In the genomic region with DNA sequence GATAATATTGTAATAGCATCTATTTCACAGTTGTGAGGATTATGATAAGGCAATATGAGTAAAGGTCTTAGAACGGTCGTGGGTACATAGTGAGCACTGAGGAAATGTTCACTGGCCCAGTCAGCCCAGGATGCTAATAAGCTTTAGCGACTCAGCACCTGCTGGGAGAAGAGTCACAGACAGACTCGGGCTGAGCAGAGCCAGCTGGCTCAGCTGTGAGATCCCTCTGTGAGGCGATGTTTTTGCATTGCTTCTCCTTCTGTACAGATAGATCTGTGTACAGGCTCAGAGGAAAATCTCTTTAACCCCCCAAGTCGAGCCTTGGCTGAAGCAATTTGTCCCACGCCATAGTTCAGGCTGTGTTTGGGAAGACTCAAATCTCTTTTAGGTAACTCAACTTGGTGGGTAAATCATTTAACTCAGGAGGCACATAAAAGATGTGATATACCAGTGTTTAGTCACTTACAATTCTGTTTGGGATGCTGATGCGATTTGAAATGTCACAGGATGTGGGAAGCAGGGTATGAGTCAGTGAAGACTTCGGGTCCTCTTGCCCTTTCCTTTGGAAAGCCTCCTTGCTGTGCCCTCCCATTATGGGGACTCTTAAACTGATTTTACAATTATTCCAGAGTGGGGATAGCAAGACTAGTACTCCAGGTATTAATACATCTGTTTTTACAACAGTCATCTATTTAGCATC, we compare ENCODE assay signal across 25 cellular contexts. TPM values are rescaled to one million over a fixed set of nuclear protein-coding genes. Genes with fewer than 3 reads are reported as not detected.
A peak's percentile ranks its signal among the peaks of the same experiment; 100 is the strongest.
DNase-seq lines count a peak whose midpoint lies in the region; ATAC-seq, FAIRE-seq and TF ChIP-seq lines count a peak whose summit lies in the region.
"Had no signal": no experiment of that assay in that cellular context is flagged by ENCODE, and none has a peak within 500 bp of the region (broad histone marks: within the 10 kb centered on the region; RNA-seq: fewer than 3 reads in every experiment).

No MANE protein-coding gene starts in this region.

- no peak for TF ChIP-seq POLR2A in HepG2 (IDR thresholded peaks at IDR 0.05; ENCODE audit: insufficient read depth in 1 of 2, low read depth in 2 of 2, low read length in 2 of 2)

- H2AFZ ChIP-seq in HepG2 (ENCODE audit: low read length), result no peak overlapping the region

- no peaks in the 10 kb centered on the region for H3K79me2 ChIP-seq in HepG2 (ENCODE audit: insufficient read depth, low read length)

- no peaks in the 10 kb centered on the region for H3K36me3 ChIP-seq in HepG2 (replicated peaks in 1 of 2; ENCODE audit: control insufficient read depth in 1 of 2, insufficient read depth in 2 of 2, low read length in 2 of 2)
- H3K36me3 ChIP-seq: ascending aorta, spleen, upper lobe of left lung had no signal

- no peaks in the 10 kb centered on the region for H4K20me1 ChIP-seq in HepG2 (ENCODE audit: insufficient read depth, low read length)

- no peaks in the 10 kb centered on the region for H3K4me1 ChIP-seq in HepG2 (ENCODE audit: insufficient read depth, low read length)
- H3K4me1 ChIP-seq: ascending aorta, spleen, upper lobe of left lung had no signal

- CTCF ChIA-PET in HepG2 (lab: Yijun Ruan, JAX; ENCODE audit: low intra/inter-chr PET ratio, low total read pairs), result no interaction called here

- TF ChIP-seq CTCF in foreskin fibroblast (IDR thresholded peaks at IDR 0.05; ENCODE audit: low read depth, low read length) (no peak), HepG2 (CRISPR knock-in tag; IDR thresholded peaks at IDR 0.05) (no peak)

- FAIRE-seq in HepG2 (lab: Jason Lieb, UNC), result no peak

- TF ChIP-seq RAD21 in HepG2 (CRISPR knock-in tag; IDR thresholded peaks at IDR 0.05), result no peak

- DNase-seq in NCI-H2171 treated with DMSO at 0.1 percent for 48 hours (lab: John Stamatoyannopoulos, UW) (peak; percentile 54), NCI-H2171 (lab: John Stamatoyannopoulos, UW) (no peak), NCI-H524 treated with DMSO at 0.1 percent for 48 hours (lab: John Stamatoyannopoulos, UW) (peak; percentile 43), foreskin fibroblast (peak; percentile 38 to 64), HepG2 (ENCODE audit: low spot score) (no peak), T-helper 1 cell (no peak)
- no peak for DNase-seq in activated CD4-positive, alpha-beta T cell treated with anti-CD3 and anti-CD28 coated beads, Interleukin-2, amount 50 U/mL, for 1 hour
- DNase-seq: 8988T; activated naive CD4-positive, alpha-beta T cell treated with anti-CD3 and anti-CD28 coated beads for 36 hours; activated T-cell treated with anti-CD3 and anti-CD28 coated beads, Interleukin-2, amount 50 U/mL, for 4 hours; GDM1; left colon; mesenchymal stem cell; naive thymus-derived CD4-positive, alpha-beta T cell; NCI-H2029; spleen; stimulated activated CD4-positive, alpha-beta T cell treated with anti-CD3 and anti-CD28 coated beads, Interleukin-4, amount 100 ng/mL, for 4 hours; T-helper 9 cell; upper lobe of left lung had no signal

- POLR2A ChIA-PET in HepG2 (lab: Yijun Ruan, JAX), result no interaction called here

- intact Hi-C loops in HepG2 (cut with micrococcal nuclease; ENCODE audit: unreplicated experiment), result loop anchor here (5.0 kb wide), 1 partner anchor 1843 kb away; no protein-coding TSS in a partner anchor

- no peaks in the 10 kb centered on the region for H3K27me3 ChIP-seq in HepG2 (ENCODE audit: control insufficient read depth in 1 of 2, insufficient read depth in 2 of 2, low read length in 2 of 2)
- H3K27me3 ChIP-seq: ascending aorta, upper lobe of left lung had no signal

- no peak overlapping the region for H3K9ac ChIP-seq in HepG2 (ENCODE audit: insufficient read depth, low read depth, low read length)
- H3K9ac ChIP-seq: KMS-11 had no signal

- no peak overlapping the region for H3K4me2 ChIP-seq in HepG2 (ENCODE audit: low read depth, low read length)
- H3K4me2 ChIP-seq: KMS-11 had no signal

- no TSS peak for BruUV-seq in HepG2 (replicated peaks; lab: Mats Ljungman, UMichigan)

- WGBS in HepG2 (ENCODE audit: low lambda C conversion rate), result 9% methylated on average over 9 of the region's 9 CpGs

- ATAC-seq in HG03108 (IDR thresholded peaks at IDR 0.05; ENCODE audit: unreplicated experiment) (no peak), HepG2 (no peak)
- ATAC-seq: activated T-cell treated with anti-CD3 and anti-CD28 coated beads, Interleukin-2, amount 50 U/mL, for 4 hours; left colon; naive thymus-derived CD4-positive, alpha-beta T cell; SK-N-SH treated with all-trans-retinoic acid at 6 μM for 48 hours had no signal

- TF ChIP-seq EP300 in HepG2 (IDR thresholded peaks at IDR 0.05; ENCODE audit: low read depth in 2 of 2, low read length in 2 of 2) (no peak), HepG2 (CRISPR knock-in tag; IDR thresholded peaks at IDR 0.05; ENCODE audit: borderline replicate concordance) (no peak)

- H3K9me3 ChIP-seq in HepG2 (ENCODE audit: low read length), result no peaks in the 10 kb centered on the region
- H3K9me3 ChIP-seq: ascending aorta, spleen, upper lobe of left lung had no signal

- in situ Hi-C loops in HepG2 (cut with HindIII; ENCODE audit: extremely low pct_ligation_motif_present, low pct_unique_long_range_greater_than_20kb), result no loop called here

- H3K4me3 ChIP-seq in foreskin fibroblast (ENCODE audit: low read depth in 1 of 2, low read length in 2 of 2) (no peak overlapping the region), HepG2 (replicated peaks in 1 of 3; ENCODE audit: insufficient read depth in 1 of 3, low read depth in 2 of 3, low read length in 3 of 3) (no peak overlapping the region)
- H3K4me3 ChIP-seq: ascending aorta, spleen, upper lobe of left lung had no signal

- no peak overlapping the region for H3K27ac ChIP-seq in HepG2 (ENCODE audit: extremely low read length, insufficient read depth, low read length)
- H3K27ac ChIP-seq: ascending aorta, KMS-11, RWPE1, spleen, upper lobe of left lung had no signal

TF ChIP-seq in HepG2, 621 proteins besides CTCF, POLR2A, EP300 and RAD21:
- TF ChIP-seq ZNF780A (CRISPR knock-in tag; IDR thresholded peaks at IDR 0.05) (no peak), RBFOX2 (IDR thresholded peaks at IDR 0.05; ENCODE audit: low read depth, low read length) (no peak), DDIT3 (CRISPR knock-in tag; IDR thresholded peaks at IDR 0.05) (no peak), RORA (CRISPR knock-in tag; IDR thresholded peaks at IDR 0.05) (no peak), ZSCAN31 (CRISPR knock-in tag; IDR thresholded peaks at IDR 0.05; ENCODE audit: low read depth) (no peak), NBN (conservative IDR thresholded peaks at IDR 0.05) (no peak), ZNF350 (CRISPR knock-in tag; IDR thresholded peaks at IDR 0.05; ENCODE audit: borderline replicate concordance, low read depth) (no peak), SMC3 (IDR thresholded peaks at IDR 0.05; ENCODE audit: low read length) (no peak)
- TF ChIP-seq, protein P1, sequence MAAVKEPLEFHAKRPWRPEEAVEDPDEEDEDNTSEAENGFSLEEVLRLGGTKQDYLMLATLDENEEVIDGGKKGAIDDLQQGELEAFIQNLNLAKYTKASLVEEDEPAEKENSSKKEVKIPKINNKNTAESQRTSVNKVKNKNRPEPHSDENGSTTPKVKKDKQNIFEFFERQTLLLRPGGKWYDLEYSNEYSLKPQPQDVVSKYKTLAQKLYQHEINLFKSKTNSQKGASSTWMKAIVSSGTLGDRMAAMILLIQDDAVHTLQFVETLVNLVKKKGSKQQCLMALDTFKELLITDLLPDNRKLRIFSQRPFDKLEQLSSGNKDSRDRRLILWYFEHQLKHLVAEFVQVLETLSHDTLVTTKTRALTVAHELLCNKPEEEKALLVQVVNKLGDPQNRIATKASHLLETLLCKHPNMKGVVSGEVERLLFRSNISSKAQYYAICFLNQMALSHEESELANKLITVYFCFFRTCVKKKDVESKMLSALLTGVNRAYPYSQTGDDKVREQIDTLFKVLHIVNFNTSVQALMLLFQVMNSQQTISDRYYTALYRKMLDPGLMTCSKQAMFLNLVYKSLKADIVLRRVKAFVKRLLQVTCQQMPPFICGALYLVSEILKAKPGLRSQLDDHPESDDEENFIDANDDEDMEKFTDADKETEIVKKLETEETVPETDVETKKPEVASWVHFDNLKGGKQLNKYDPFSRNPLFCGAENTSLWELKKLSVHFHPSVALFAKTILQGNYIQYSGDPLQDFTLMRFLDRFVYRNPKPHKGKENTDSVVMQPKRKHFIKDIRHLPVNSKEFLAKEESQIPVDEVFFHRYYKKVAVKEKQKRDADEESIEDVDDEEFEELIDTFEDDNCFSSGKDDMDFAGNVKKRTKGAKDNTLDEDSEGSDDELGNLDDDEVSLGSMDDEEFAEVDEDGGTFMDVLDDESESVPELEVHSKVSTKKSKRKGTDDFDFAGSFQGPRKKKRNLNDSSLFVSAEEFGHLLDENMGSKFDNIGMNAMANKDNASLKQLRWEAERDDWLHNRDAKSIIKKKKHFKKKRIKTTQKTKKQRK (IDR thresholded peaks at IDR 0.05; ENCODE audit: low read length), result no peak

RNA-seq across cellular contexts. Expression of gene PHACTR1, which starts 53.1 kb away (rescaled TPM):
- 0.09 TPM in 1 of 2 replicates, not detected in the other for total RNA-seq in HepG2 (2016; rRNA removed; fragmentation: Illumina TruSeq; extraction: Trizol)
- under 0.01 TPM in 1 of 2 replicates, not detected in the other for total RNA-seq in HepG2 (2016; cell fraction: cytosol; rRNA removed; fragmentation: Illumina TruSeq; extraction: Trizol; ENCODE audit: low read depth)
- total RNA-seq in HepG2 (2016; cell fraction: insoluble cytoplasmic fraction; rRNA removed; fragmentation: Illumina TruSeq; extraction: Trizol), result 0.06 TPM in 1 of 2 replicates, not detected in the other
- total RNA-seq in HepG2 (2016; cell fraction: membrane; rRNA removed; fragmentation: Illumina TruSeq; extraction: Trizol), result 0.06 TPM in 1 of 2 replicates, not detected in the other
- not detected in 2 replicates for total RNA-seq in HepG2 (2016; cell fraction: nucleus; rRNA removed; fragmentation: Illumina TruSeq; extraction: Trizol)
- polyA plus RNA-seq in HepG2 (2011; rRNA removed), result 0.04 TPM in 1 of 2 replicates, not detected in the other
- not detected in 2 replicates for polyA plus RNA-seq in HepG2 (2011; cell fraction: cytosol; rRNA removed)
- 0.03 and 0.10 TPM in 2 replicates for polyA plus RNA-seq in HepG2 (2011; cell fraction: nucleus; rRNA removed)
- 0.50 and 0.79 TPM in 2 replicates for polyA plus RNA-seq in HepG2 (2012)
- polyA plus RNA-seq in HepG2 (2016; cell fraction: cytosol; fragmentation: Illumina TruSeq; extraction: Trizol; ENCODE audit: low read depth), result not detected in 2 replicates
- not detected in 2 replicates for polyA plus RNA-seq in HepG2 (2016; cell fraction: insoluble cytoplasmic fraction; fragmentation: Illumina TruSeq; extraction: Trizol; ENCODE audit: low read depth)
- not detected in 2 replicates for polyA plus RNA-seq in HepG2 (2016; cell fraction: membrane; fragmentation: Illumina TruSeq; extraction: Trizol; ENCODE audit: low read depth)
- polyA plus RNA-seq in HepG2 (2016; cell fraction: nucleus; fragmentation: Illumina TruSeq; extraction: Trizol; ENCODE audit: insufficient read depth, low read depth), result not detected in 2 replicates
- polyA minus RNA-seq in HepG2 (2011; rRNA and poly(A)+ RNA removed; ENCODE audit: low replicate concordance), result 0.04 and 0.26 TPM in 2 replicates
- not detected in 2 replicates for polyA minus RNA-seq in HepG2 (2011; cell fraction: cytosol; rRNA and poly(A)+ RNA removed)
- polyA minus RNA-seq in HepG2 (2011; cell fraction: nucleus; rRNA and poly(A)+ RNA removed), result not detected in 2 replicates
- total RNA-seq: HT-29 had no signal

Comparison
In these comparisons a context has a peak if more than half of its experiments do, and no peak if none do; other contexts are left out.
1. DNase-seq: peak in NCI-H2171 treated with DMSO at 0.1 percent for 48 hours (single experiment), NCI-H524 treated with DMSO at 0.1 percent for 48 hours (single experiment) and foreskin fibroblast (2 of 2); none in NCI-H2171 (single experiment), activated CD4-positive, alpha-beta T cell treated with anti-CD3 and anti-CD28 coated beads, Interleukin-2, amount 50 U/mL, for 1 hour (single experiment), HepG2 (single experiment) and T-helper 1 cell (0 of 5).